8 cellular contexts compared by ENCODE assay signal in the genomic region with DNA sequence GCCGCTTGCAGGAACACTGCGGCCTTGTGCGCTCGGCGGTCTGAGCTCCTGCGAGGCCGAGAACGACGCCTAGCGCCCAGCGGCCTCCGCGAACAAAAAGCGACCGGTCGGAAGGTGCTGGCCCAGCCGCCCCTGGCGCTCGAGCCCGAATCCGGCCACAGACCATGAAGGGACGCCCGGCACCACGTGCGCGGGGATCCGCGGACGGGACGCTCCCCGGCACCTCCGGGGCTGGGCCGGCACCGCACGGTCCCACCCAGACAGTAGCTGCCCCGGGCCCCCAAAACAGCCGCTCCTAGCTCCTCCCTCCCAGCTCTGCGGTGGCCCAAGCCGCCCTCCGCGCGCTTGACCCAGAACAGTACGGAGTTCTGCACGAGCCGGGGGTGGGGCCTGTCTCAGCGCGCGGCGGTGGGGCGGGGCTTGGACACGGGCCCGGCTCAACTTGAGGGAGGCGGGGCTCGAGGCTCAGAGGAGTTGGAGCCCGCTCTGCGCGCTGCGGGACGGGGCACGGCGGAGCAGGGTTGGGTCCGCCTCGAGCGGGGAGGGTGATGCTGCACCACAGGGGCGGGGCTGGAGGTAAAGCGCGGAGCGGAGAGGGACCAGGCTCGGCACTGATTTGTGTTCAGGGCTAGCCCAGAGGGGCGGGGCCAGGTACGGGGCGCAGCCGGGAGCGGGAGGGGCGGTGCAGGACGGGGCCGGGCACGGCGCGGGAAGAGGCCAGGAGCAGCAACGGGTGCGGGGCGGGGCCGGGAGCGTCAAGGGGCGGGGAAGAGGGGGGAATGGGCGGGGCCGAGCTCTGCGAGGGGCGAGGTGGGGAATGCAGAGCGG. TPM values are rescaled to one million over a fixed set of nuclear protein-coding genes. Genes with fewer than 3 reads are reported as not detected.
A peak's percentile ranks its signal among the peaks of the same experiment; 100 is the strongest.
DNase-seq lines count a peak whose midpoint lies in the region; ATAC-seq, FAIRE-seq and TF ChIP-seq lines count a peak whose summit lies in the region.

No MANE protein-coding gene starts in this region.

- H3K4me1 ChIP-seq in body of pancreas, result peaks cover 46% of the 10 kb centered on the region
- peaks cover 0 to 36% (median 19%) of the 10 kb centered on the region in 4 donors for H3K4me1 ChIP-seq in sigmoid colon

- H3K27ac ChIP-seq in 22Rv1 (peak overlapping the region; percentile 90), body of pancreas (peak overlapping the region; percentile 96 to 100 (median 98)), sigmoid colon (peak overlapping the region; percentile 89 to 99 (median 96))

- WGBS in body of pancreas, 2 donors, result 0 to 1% methylated on average over 3 to 83 of the region's 91 CpGs
- 1% methylated on average over 91 of the region's 91 CpGs for WGBS in sigmoid colon, 2 donors

- ATAC-seq in GM18511 (IDR thresholded peaks at IDR 0.05; ENCODE audit: unreplicated experiment) (peak; percentile 87), HG03025 (IDR thresholded peaks at IDR 0.05; ENCODE audit: low FRiP score, unreplicated experiment) (peak; percentile 83), body of pancreas (peak; percentile 88)

- H3K27me3 ChIP-seq in body of pancreas (no peaks in the 10 kb centered on the region), sigmoid colon (no peaks in the 10 kb centered on the region)

- TF ChIP-seq CTCF in 22Rv1 (IDR thresholded peaks at IDR 0.05) (peak; percentile 27), body of pancreas (IDR thresholded peaks at IDR 0.05) (peak in 4 of 7 experiments; percentile 17 to 39 (median 26)), sigmoid colon (IDR thresholded peaks at IDR 0.05) (peak in 1 of 4 experiments; percentile 7)

- peak; percentile 90 to 93 (median 91) for TF ChIP-seq POLR2A in body of pancreas (IDR thresholded peaks at IDR 0.05)
- peak; percentile 75 to 85 for TF ChIP-seq POLR2A in sigmoid colon (IDR thresholded peaks at IDR 0.05)

- FAIRE-seq in TTC549 (lab: Jason Lieb, UNC), result peak; percentile 28

- intact Hi-C loops in body of pancreas (cut with DNase I) (no loop called here), sigmoid colon (cut with DNase I) (loop anchor here (1.0 to 10.0 kb wide), 3 partner anchors 26 to 126 kb away; partner anchors contain the start of gene CHMP1B)

- H3K36me3 ChIP-seq in body of pancreas (replicated peaks in 1 of 2; ENCODE audit: insufficient read depth in 1 of 2, low read depth in 2 of 2) (no peaks in the 10 kb centered on the region), sigmoid colon (no peaks in the 10 kb centered on the region)

- DNase-seq in NCI-H2081 (lab: John Stamatoyannopoulos, UW) (peak; percentile 92 to 98), body of pancreas (peak; percentile 100), iPS DF 4.7 (ENCODE audit: extremely low read depth, low spot score) (peak; percentile 86), sigmoid colon (peak; percentile 100)

- H3K9me3 ChIP-seq in body of pancreas, result no peaks in the 10 kb centered on the region
- no peaks in the 10 kb centered on the region for H3K9me3 ChIP-seq in sigmoid colon

- peak in 2 of 4 donors; percentile 2 to 43 for TF ChIP-seq EP300 in sigmoid colon (IDR thresholded peaks at IDR 0.05)

- H3K4me3 ChIP-seq in body of pancreas (peak overlapping the region in 1 of 2 donors; percentile 24), sigmoid colon (peak overlapping the region; percentile 72 to 82 (median 80))

RNA-seq across cellular contexts. Expression of gene IMPA2, which starts 0.5 kb away (rescaled TPM):
- total RNA-seq in body of pancreas, result 100 to 1,000 TPM; 269 to 446 TPM
- 10 to 100 TPM; 21.3 to 66.5 (median 29.1) TPM for total RNA-seq in sigmoid colon
- 100 to 1,000 TPM in 1 of 3 donors, 10 to 100 TPM in 2; 88.1 to 138 (median 99.6) TPM for polyA plus RNA-seq in sigmoid colon

Comparison
In these comparisons a context has a peak if more than half of its experiments do, and no peak if none do; other contexts are left out.
1. RNA of gene IMPA2, which starts 0.5 kb away (total RNA-seq): 269 to 446 TPM in body of pancreas; 21.3 to 66.5 TPM in sigmoid colon; every median in the first group is over 4 times any median in the second.
2. Peak in every context shown above with its lines, with median percentiles within 50 percentile points of each other: H3K27ac ChIP-seq, ATAC-seq and DNase-seq.